In genomic region chr14:37036669-37037341, GRCh38 we compare ENCODE assay signal across 13 cellular contexts.
A peak's percentile ranks its signal among the peaks of the same experiment; 100 is the strongest.
DNase-seq lines count a peak whose midpoint lies in the region; ATAC-seq and TF ChIP-seq lines count a peak whose summit lies in the region.
"Had no signal": no experiment of that assay in that cellular context is flagged by ENCODE, and none has a peak within 500 bp of the region (broad histone marks: within the 10 kb centered on the region; RNA-seq: fewer than 3 reads in every experiment).

No MANE protein-coding gene starts in this region.

- H3K27ac ChIP-seq in GM23248 (no peak overlapping the region), thyroid gland (peak overlapping the region in 1 of 3 donors; percentile 18)

- no peaks in the 10 kb centered on the region for H3K9me2 ChIP-seq in GM23248 (ENCODE audit: insufficient read depth)

- no peak overlapping the region for H3K27ac Mint-ChIP-seq in activated CD8-positive, alpha-beta T cell treated with anti-CD3 and anti-CD28 coated beads for 36 hours
- H3K27ac Mint-ChIP-seq: activated CD4-positive, alpha-beta memory T cell treated with anti-CD3 and anti-CD28 coated beads for 36 hours had no signal

- no peak overlapping the region for H3K9ac ChIP-seq in GM23248

- no peaks in the 10 kb centered on the region for H3K4me1 Mint-ChIP-seq in activated CD8-positive, alpha-beta T cell treated with anti-CD3 and anti-CD28 coated beads for 36 hours (ENCODE audit: low read depth)

- no peak for TF ChIP-seq CTCF in thyroid gland (IDR thresholded peaks at IDR 0.05)
- TF ChIP-seq CTCF in activated CD8-positive, alpha-beta T cell treated with anti-CD3 and anti-CD28 coated beads for 36 hours (IDR thresholded peaks at IDR 0.05), result no peak

- no peaks in the 10 kb centered on the region for H4K20me1 ChIP-seq in GM23248 (ENCODE audit: insufficient read depth)

- H3K4me3 Mint-ChIP-seq in activated CD8-positive, alpha-beta T cell treated with anti-CD3 and anti-CD28 coated beads for 36 hours, result no peak overlapping the region
- H3K4me3 Mint-ChIP-seq: activated CD4-positive, alpha-beta memory T cell treated with anti-CD3 and anti-CD28 coated beads for 36 hours had no signal

- H3K27me3 ChIP-seq in GM23248 (replicated peaks; ENCODE audit: insufficient read depth) (no peaks in the 10 kb centered on the region), thyroid gland (no peaks in the 10 kb centered on the region)

- H3K9me3 ChIP-seq in GM23248 (ENCODE audit: low read depth), result no peaks in the 10 kb centered on the region
- H3K9me3 ChIP-seq in thyroid gland, result no peaks in the 10 kb centered on the region
- H3K9me3 ChIP-seq: Caco-2 had no signal

- H2AFZ ChIP-seq in GM23248, result no peak overlapping the region

- in situ Hi-C loops in GM23248 (cut with MboI), result no loop called here

- DNase-seq in GM23248 (peak; percentile 53), MV-4-11 (lab: John Stamatoyannopoulos, UW) (peak; percentile 66), dermis blood vessel endothelial cell (peak; percentile 15), thyroid gland (peak; percentile 17 to 20), NCI-H1436 treated with DMSO at 0.1 percent for 48 hours (lab: John Stamatoyannopoulos, UW) (no peak)
- no peak for DNase-seq in activated CD8-positive, alpha-beta T cell treated with anti-CD3 and anti-CD28 coated beads for 36 hours
- DNase-seq: activated CD4-positive, alpha-beta memory T cell treated with anti-CD3 and anti-CD28 coated beads for 36 hours; left ventricle myocardium superior; NCI-H1092; T1000 had no signal

- H3K4me1 ChIP-seq in GM23248 (ENCODE audit: insufficient read depth) (peaks cover 32% of the 10 kb centered on the region), thyroid gland (peaks cover 0 to 13% of the 10 kb centered on the region in 2 donors)

- H3K79me2 ChIP-seq in GM23248 (ENCODE audit: insufficient read depth), result no peaks in the 10 kb centered on the region

- H3K4me3 ChIP-seq in GM23248 (no peak overlapping the region), thyroid gland (replicated peaks in 1 of 3) (no peak overlapping the region)

- H3K36me3 Mint-ChIP-seq in activated CD8-positive, alpha-beta T cell treated with anti-CD3 and anti-CD28 coated beads for 36 hours (ENCODE audit: low read depth), result no peaks in the 10 kb centered on the region
- H3K36me3 Mint-ChIP-seq: activated CD4-positive, alpha-beta memory T cell treated with anti-CD3 and anti-CD28 coated beads for 36 hours had no signal

- intact Hi-C loops in thyroid gland (cut with DNase I), result no loop called here
- intact Hi-C loops in activated CD8-positive, alpha-beta T cell treated with anti-CD3 and anti-CD28 coated beads for 36 hours (cut with micrococcal nuclease), result no loop called here

- H3K36me3 ChIP-seq in GM23248 (ENCODE audit: low read depth), result no peaks in the 10 kb centered on the region
- no peaks in the 10 kb centered on the region for H3K36me3 ChIP-seq in thyroid gland

- no peaks in the 10 kb centered on the region for H3K9me3 Mint-ChIP-seq in activated CD8-positive, alpha-beta T cell treated with anti-CD3 and anti-CD28 coated beads for 36 hours

- TF ChIP-seq POLR2A in thyroid gland (IDR thresholded peaks at IDR 0.05), result no peak

- no peaks in the 10 kb centered on the region for H3K27me3 Mint-ChIP-seq in activated CD8-positive, alpha-beta T cell treated with anti-CD3 and anti-CD28 coated beads for 36 hours
- H3K27me3 Mint-ChIP-seq: activated CD4-positive, alpha-beta memory T cell treated with anti-CD3 and anti-CD28 coated beads for 36 hours had no signal

- CTCF ChIA-PET in activated CD8-positive, alpha-beta T cell treated with anti-CD3 and anti-CD28 coated beads for 36 hours (lab: Charles Lee), result no interaction called here

- H3K4me2 ChIP-seq in GM23248 (ENCODE audit: unreplicated experiment), result peak overlapping the region; percentile 13

- ATAC-seq in activated CD8-positive, alpha-beta T cell treated with anti-CD3 and anti-CD28 coated beads for 36 hours, result no peak
- no peak for ATAC-seq in HG02678 (IDR thresholded peaks at IDR 0.05; ENCODE audit: unreplicated experiment)
- ATAC-seq: left ventricle myocardium superior, Right ventricle myocardium inferior had no signal

- WGBS in GM23248 (ENCODE audit: low coverage in 1 of 2, low lambda C conversion rate in 2 of 2, missing lambda C conversion rate in 2 of 2), 2 experiments, result 57% methylated on average over 4 of the region's 4 CpGs
- 66 to 68% methylated on average over 4 of the region's 4 CpGs for WGBS in thyroid gland, 2 donors

- H3F3A ChIP-seq in GM23248 (ENCODE audit: insufficient read depth), result peaks cover 20% of the 10 kb centered on the region

- POLR2A ChIA-PET in activated CD8-positive, alpha-beta T cell treated with anti-CD3 and anti-CD28 coated beads for 36 hours (lab: Charles Lee), result no interaction called here

Comparison
In these comparisons a context has a peak if more than half of its experiments do, and no peak if none do; other contexts are left out.
1. DNase-seq: peak in GM23248 (single experiment), MV-4-11 (single experiment), dermis blood vessel endothelial cell (single experiment) and thyroid gland (2 of 2); none in activated CD8-positive, alpha-beta T cell treated with anti-CD3 and anti-CD28 coated beads for 36 hours (single experiment) and NCI-H1436 treated with DMSO at 0.1 percent for 48 hours (single experiment).